In genomic region chr5:177403194-177403825, GRCh38 we compare ENCODE assay signal across 7 cellular contexts. TPM values are rescaled to one million over a fixed set of nuclear protein-coding genes. Genes with fewer than 3 reads are reported as not detected.
DNase-seq lines count a peak whose midpoint lies in the region; ATAC-seq and TF ChIP-seq lines count a peak whose summit lies in the region.
"Had no signal": no experiment of that assay in that cellular context is flagged by ENCODE, and none has a peak within 500 bp of the region (broad histone marks: within the 10 kb centered on the region; RNA-seq: fewer than 3 reads in every experiment).

No MANE protein-coding gene starts in this region.

- no peak overlapping the region for H3K27ac ChIP-seq in tibial artery

- no peak for TF ChIP-seq CTCF in tibial artery (IDR thresholded peaks at IDR 0.05)

- no peaks in the 10 kb centered on the region for H3K36me3 ChIP-seq in tibial artery

- peak overlapping the region; percentile 43 to 60 for H3K4me3 ChIP-seq in tibial artery

- peak overlapping the region; percentile 88 for H3K4me3 Mint-ChIP-seq in activated CD4-positive, alpha-beta T cell treated with anti-CD3 and anti-CD28 coated beads, Interleukin-2, amount 10 ng/mL, durations not matched to agents 24 days and 14 days

- peak; percentile 12 for ATAC-seq in GM18517 (IDR thresholded peaks at IDR 0.05; ENCODE audit: unreplicated experiment)
- ATAC-seq in HG03097 (IDR thresholded peaks at IDR 0.05; ENCODE audit: low FRiP score, unreplicated experiment): peak; percentile 14

- peak overlapping the region; percentile 67 for H3K27ac Mint-ChIP-seq in activated CD4-positive, alpha-beta T cell treated with anti-CD3 and anti-CD28 coated beads, Interleukin-2, amount 10 ng/mL, durations not matched to agents 24 days and 14 days

- intact Hi-C loops in activated CD4-positive, alpha-beta T cell treated with anti-CD3 and anti-CD28 coated beads, Interleukin-2, amount 10 ng/mL, durations not matched to agents 24 days and 14 days (cut with micrococcal nuclease): loop anchor here (1.0 to 10.0 kb wide), 3 partner anchors 26 to 191 kb away; partner anchors contain the start of gene TMED9
- intact Hi-C loops in tibial artery (cut with DNase I; ENCODE audit: low total_unique reads): no loop called here

- H3K4me1 Mint-ChIP-seq in activated CD4-positive, alpha-beta T cell treated with anti-CD3 and anti-CD28 coated beads, Interleukin-2, amount 10 ng/mL, durations not matched to agents 24 days and 14 days: peaks cover 17% of the 10 kb centered on the region

- no peaks in the 10 kb centered on the region for H3K36me3 Mint-ChIP-seq in activated CD4-positive, alpha-beta T cell treated with anti-CD3 and anti-CD28 coated beads, Interleukin-2, amount 10 ng/mL, durations not matched to agents 24 days and 14 days (ENCODE audit: low read depth)

- H3K9me3 ChIP-seq in tibial artery: no peaks in the 10 kb centered on the region

- peaks cover 33% of the 10 kb centered on the region for H3K27me3 Mint-ChIP-seq in activated CD4-positive, alpha-beta T cell treated with anti-CD3 and anti-CD28 coated beads, Interleukin-2, amount 10 ng/mL, durations not matched to agents 24 days and 14 days

- DNase-seq in activated CD4-positive, alpha-beta T cell treated with anti-CD3 and anti-CD28 coated beads, Interleukin-2, amount 10 ng/mL, durations not matched to agents 24 days and 14 days: peak; percentile 84
- DNase-seq in hepatic stellate cell (ENCODE audit: low spot score) (peak; percentile 56), tibial artery (no peak), iPS-NIHi7 (ENCODE audit: extremely low spot score) (no peak)

- no peaks in the 10 kb centered on the region for H3K9me3 Mint-ChIP-seq in activated CD4-positive, alpha-beta T cell treated with anti-CD3 and anti-CD28 coated beads, Interleukin-2, amount 10 ng/mL, durations not matched to agents 24 days and 14 days

- H3K27me3 ChIP-seq in tibial artery: peaks cover 7 to 70% of the 10 kb centered on the region in 2 donors

- peaks cover 0 to 38% (median 34%) of the 10 kb centered on the region in 4 donors for H3K4me1 ChIP-seq in tibial artery

RNA-seq across cellular contexts. Expression of gene PFN3, which starts 2.8 kb away (rescaled TPM):
- total RNA-seq in activated CD4-positive, alpha-beta T cell treated with anti-CD3 and anti-CD28 coated beads, Interleukin-2, amount 10 ng/mL, durations not matched to agents 24 days and 14 days: not detected in 2 replicates
- total RNA-seq: lung had no signal

RNA-seq across cellular contexts. Expression of gene F12, which starts 6.1 kb away (rescaled TPM):
- 2.7 and 2.8 TPM in 2 replicates for total RNA-seq in activated CD4-positive, alpha-beta T cell treated with anti-CD3 and anti-CD28 coated beads, Interleukin-2, amount 10 ng/mL, durations not matched to agents 24 days and 14 days

RNA-seq across cellular contexts. Expression of gene SLC34A1, which starts 19.1 kb away (rescaled TPM):
- not detected in 2 replicates for total RNA-seq in activated CD4-positive, alpha-beta T cell treated with anti-CD3 and anti-CD28 coated beads, Interleukin-2, amount 10 ng/mL, durations not matched to agents 24 days and 14 days
- total RNA-seq: lung had no signal

RNA-seq across cellular contexts. Expression of gene GRK6, which starts 23.2 kb away (rescaled TPM):
- 136 and 149 TPM in 2 replicates for total RNA-seq in activated CD4-positive, alpha-beta T cell treated with anti-CD3 and anti-CD28 coated beads, Interleukin-2, amount 10 ng/mL, durations not matched to agents 24 days and 14 days

RNA-seq across cellular contexts. Expression of gene PRR7, which starts 43.3 kb away (rescaled TPM):
- 13.6 TPM in 2 replicates for total RNA-seq in activated CD4-positive, alpha-beta T cell treated with anti-CD3 and anti-CD28 coated beads, Interleukin-2, amount 10 ng/mL, durations not matched to agents 24 days and 14 days

Comparison
In these comparisons a context has a peak if more than half of its experiments do, and no peak if none do; other contexts are left out.
1. DNase-seq: peak in activated CD4-positive, alpha-beta T cell treated with anti-CD3 and anti-CD28 coated beads, Interleukin-2, amount 10 ng/mL, durations not matched to agents 24 days and 14 days (single experiment) and hepatic stellate cell (single experiment); none in tibial artery (0 of 2) and iPS-NIHi7 (single experiment).